Comparison of ENCODE assay signal across 1 cellular context in genomic region chr10:50392426-50392825, GRCh38.
A peak's percentile ranks its signal among the peaks of the same experiment; 100 is the strongest.
TF ChIP-seq lines count a peak whose summit lies in the region.

No MANE protein-coding gene starts in this region.

TF ChIP-seq in HepG2, 621 proteins besides CTCF, POLR2A, EP300 and RAD21 (continued from another document and continues in another):
- TF ChIP-seq, protein P1, sequence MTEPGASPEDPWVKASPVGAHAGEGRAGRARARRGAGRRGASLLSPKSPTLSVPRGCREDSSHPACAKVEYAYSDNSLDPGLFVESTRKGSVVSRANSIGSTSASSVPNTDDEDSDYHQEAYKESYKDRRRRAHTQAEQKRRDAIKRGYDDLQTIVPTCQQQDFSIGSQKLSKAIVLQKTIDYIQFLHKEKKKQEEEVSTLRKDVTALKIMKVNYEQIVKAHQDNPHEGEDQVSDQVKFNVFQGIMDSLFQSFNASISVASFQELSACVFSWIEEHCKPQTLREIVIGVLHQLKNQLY (CRISPR knock-in tag; IDR thresholded peaks at IDR 0.05) = 0 out of 2 replicates have a peak, but pooled peaks have one; percentile 46
- TF ChIP-seq FOXC1 (CRISPR knock-in tag; IDR thresholded peaks at IDR 0.05; ENCODE audit: borderline replicate concordance) = no peak
- no peak for TF ChIP-seq AHR (CRISPR knock-in tag; IDR thresholded peaks at IDR 0.05)
- TF ChIP-seq, protein P2, sequence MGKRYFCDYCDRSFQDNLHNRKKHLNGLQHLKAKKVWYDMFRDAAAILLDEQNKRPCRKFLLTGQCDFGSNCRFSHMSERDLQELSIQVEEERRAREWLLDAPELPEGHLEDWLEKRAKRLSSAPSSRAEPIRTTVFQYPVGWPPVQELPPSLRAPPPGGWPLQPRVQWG (CRISPR knock-in tag; IDR thresholded peaks at IDR 0.05; ENCODE audit: borderline replicate concordance, low read depth) = no peak
- TF ChIP-seq KAT2B (IDR thresholded peaks at IDR 0.05; ENCODE audit: borderline replicate concordance, low read depth, low read length) = no peak
- no peak for TF ChIP-seq ZNF451 (CRISPR knock-in tag; IDR thresholded peaks at IDR 0.05)
- TF ChIP-seq, protein P3, sequence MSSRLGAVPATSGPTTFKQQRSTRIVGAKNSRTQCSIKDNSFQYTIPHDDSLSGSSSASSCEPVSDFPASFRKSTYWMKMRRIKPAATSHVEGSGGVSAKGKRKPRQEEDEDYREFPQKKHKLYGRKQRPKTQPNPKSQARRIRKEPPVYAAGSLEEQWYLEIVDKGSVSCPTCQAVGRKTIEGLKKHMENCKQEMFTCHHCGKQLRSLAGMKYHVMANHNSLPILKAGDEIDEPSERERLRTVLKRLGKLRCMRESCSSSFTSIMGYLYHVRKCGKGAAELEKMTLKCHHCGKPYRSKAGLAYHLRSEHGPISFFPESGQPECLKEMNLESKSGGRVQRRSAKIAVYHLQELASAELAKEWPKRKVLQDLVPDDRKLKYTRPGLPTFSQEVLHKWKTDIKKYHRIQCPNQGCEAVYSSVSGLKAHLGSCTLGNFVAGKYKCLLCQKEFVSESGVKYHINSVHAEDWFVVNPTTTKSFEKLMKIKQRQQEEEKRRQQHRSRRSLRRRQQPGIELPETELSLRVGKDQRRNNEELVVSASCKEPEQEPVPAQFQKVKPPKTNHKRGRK (CRISPR knock-in tag; IDR thresholded peaks at IDR 0.05) = no peak
- peak; percentile 83 for TF ChIP-seq HNF4A (CRISPR knock-in tag; IDR thresholded peaks at IDR 0.05)
- peak; percentile 75 for TF ChIP-seq DPF2 (CRISPR knock-in tag; IDR thresholded peaks at IDR 0.05; ENCODE audit: borderline replicate concordance, low read depth)
- TF ChIP-seq, protein P4, sequence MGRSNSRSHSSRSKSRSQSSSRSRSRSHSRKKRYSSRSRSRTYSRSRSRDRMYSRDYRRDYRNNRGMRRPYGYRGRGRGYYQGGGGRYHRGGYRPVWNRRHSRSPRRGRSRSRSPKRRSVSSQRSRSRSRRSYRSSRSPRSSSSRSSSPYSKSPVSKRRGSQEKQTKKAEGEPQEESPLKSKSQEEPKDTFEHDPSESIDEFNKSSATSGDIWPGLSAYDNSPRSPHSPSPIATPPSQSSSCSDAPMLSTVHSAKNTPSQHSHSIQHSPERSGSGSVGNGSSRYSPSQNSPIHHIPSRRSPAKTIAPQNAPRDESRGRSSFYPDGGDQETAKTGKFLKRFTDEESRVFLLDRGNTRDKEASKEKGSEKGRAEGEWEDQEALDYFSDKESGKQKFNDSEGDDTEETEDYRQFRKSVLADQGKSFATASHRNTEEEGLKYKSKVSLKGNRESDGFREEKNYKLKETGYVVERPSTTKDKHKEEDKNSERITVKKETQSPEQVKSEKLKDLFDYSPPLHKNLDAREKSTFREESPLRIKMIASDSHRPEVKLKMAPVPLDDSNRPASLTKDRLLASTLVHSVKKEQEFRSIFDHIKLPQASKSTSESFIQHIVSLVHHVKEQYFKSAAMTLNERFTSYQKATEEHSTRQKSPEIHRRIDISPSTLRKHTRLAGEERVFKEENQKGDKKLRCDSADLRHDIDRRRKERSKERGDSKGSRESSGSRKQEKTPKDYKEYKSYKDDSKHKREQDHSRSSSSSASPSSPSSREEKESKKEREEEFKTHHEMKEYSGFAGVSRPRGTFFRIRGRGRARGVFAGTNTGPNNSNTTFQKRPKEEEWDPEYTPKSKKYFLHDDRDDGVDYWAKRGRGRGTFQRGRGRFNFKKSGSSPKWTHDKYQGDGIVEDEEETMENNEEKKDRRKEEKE (IDR thresholded peaks at IDR 0.05) = no peak
- TF ChIP-seq MAX (IDR thresholded peaks at IDR 0.05) = no peak
- TF ChIP-seq ZNF274 (CRISPR knock-in tag; IDR thresholded peaks at IDR 0.05) = no peak
- TF ChIP-seq ZNF572 (CRISPR knock-in tag; IDR thresholded peaks at IDR 0.05) = no peak
- TF ChIP-seq MBD4 (IDR thresholded peaks at IDR 0.05; ENCODE audit: borderline replicate concordance, low read length) = no peak
- TF ChIP-seq POGZ (CRISPR knock-in tag; IDR thresholded peaks at IDR 0.05) = peak; percentile 85
- TF ChIP-seq ETV5 (CRISPR knock-in tag; IDR thresholded peaks at IDR 0.05; ENCODE audit: borderline replicate concordance) = no peak; the same call in 1 of the 2 replicates
- TF ChIP-seq REL (CRISPR knock-in tag; conservative IDR thresholded peaks at IDR 0.05) = no peak
- TF ChIP-seq, protein P5, sequence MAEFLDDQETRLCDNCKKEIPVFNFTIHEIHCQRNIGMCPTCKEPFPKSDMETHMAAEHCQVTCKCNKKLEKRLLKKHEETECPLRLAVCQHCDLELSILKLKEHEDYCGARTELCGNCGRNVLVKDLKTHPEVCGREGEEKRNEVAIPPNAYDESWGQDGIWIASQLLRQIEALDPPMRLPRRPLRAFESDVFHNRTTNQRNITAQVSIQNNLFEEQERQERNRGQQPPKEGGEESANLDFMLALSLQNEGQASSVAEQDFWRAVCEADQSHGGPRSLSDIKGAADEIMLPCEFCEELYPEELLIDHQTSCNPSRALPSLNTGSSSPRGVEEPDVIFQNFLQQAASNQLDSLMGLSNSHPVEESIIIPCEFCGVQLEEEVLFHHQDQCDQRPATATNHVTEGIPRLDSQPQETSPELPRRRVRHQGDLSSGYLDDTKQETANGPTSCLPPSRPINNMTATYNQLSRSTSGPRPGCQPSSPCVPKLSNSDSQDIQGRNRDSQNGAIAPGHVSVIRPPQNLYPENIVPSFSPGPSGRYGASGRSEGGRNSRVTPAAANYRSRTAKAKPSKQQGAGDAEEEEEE (CRISPR knock-in tag; IDR thresholded peaks at IDR 0.05; ENCODE audit: borderline replicate concordance) = no peak
- no peak for TF ChIP-seq SOX13 (IDR thresholded peaks at IDR 0.05)
- peak in 1 of 2 experiments; percentile 82; a peak in 2 of 4 replicates for TF ChIP-seq SOX13 (CRISPR knock-in tag; conservative IDR thresholded peaks at IDR 0.05 in 1 of 2, IDR thresholded peaks at IDR 0.05 in 1 of 2)
- TF ChIP-seq ARNTL (CRISPR knock-in tag; IDR thresholded peaks at IDR 0.05) = no peak
- TF ChIP-seq KIAA2018 (CRISPR knock-in tag; IDR thresholded peaks at IDR 0.05; ENCODE audit: borderline replicate concordance) = no peak
- TF ChIP-seq MTA3 (CRISPR knock-in tag; IDR thresholded peaks at IDR 0.05) = no peak
- TF ChIP-seq ARID2 (CRISPR knock-in tag; IDR thresholded peaks at IDR 0.05; ENCODE audit: borderline replicate concordance) = no peak
- TF ChIP-seq ASH2L (IDR thresholded peaks at IDR 0.05; ENCODE audit: insufficient read length, low read depth, low read length) = peak; percentile 38
- TF ChIP-seq ZNF558 (CRISPR knock-in tag; IDR thresholded peaks at IDR 0.05; ENCODE audit: borderline replicate concordance) = no peak
- no peak for TF ChIP-seq RARG (CRISPR knock-in tag; IDR thresholded peaks at IDR 0.05; ENCODE audit: low read depth)
- no peak for TF ChIP-seq ZSCAN9 (CRISPR knock-in tag; IDR thresholded peaks at IDR 0.05; ENCODE audit: borderline replicate concordance)
- no peak for TF ChIP-seq CAMTA2 (CRISPR knock-in tag; IDR thresholded peaks at IDR 0.05; ENCODE audit: borderline replicate concordance)
- TF ChIP-seq ZNF678 (CRISPR knock-in tag; IDR thresholded peaks at IDR 0.05) = no peak
- no peak for TF ChIP-seq ZNF138 (CRISPR knock-in tag; IDR thresholded peaks at IDR 0.05; ENCODE audit: low read depth)
- no peak for TF ChIP-seq EED (CRISPR knock-in tag; IDR thresholded peaks at IDR 0.05)
- TF ChIP-seq, protein P6, sequence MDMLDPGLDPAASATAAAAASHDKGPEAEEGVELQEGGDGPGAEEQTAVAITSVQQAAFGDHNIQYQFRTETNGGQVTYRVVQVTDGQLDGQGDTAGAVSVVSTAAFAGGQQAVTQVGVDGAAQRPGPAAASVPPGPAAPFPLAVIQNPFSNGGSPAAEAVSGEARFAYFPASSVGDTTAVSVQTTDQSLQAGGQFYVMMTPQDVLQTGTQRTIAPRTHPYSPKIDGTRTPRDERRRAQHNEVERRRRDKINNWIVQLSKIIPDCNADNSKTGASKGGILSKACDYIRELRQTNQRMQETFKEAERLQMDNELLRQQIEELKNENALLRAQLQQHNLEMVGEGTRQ (IDR thresholded peaks at IDR 0.05; ENCODE audit: low read depth, low read length) = no peak
- TF ChIP-seq, protein P6 (CRISPR knock-in tag; IDR thresholded peaks at IDR 0.05; ENCODE audit: borderline replicate concordance) = no peak
- TF ChIP-seq SP140L (CRISPR knock-in tag; IDR thresholded peaks at IDR 0.05; ENCODE audit: borderline replicate concordance) = no peak
- TF ChIP-seq SOX6 (IDR thresholded peaks at IDR 0.05) = no peak
- TF ChIP-seq SOX6 (CRISPR knock-in tag; IDR thresholded peaks at IDR 0.05) = peak; percentile 80
- no peak for TF ChIP-seq GTF2F1 (IDR thresholded peaks at IDR 0.05; ENCODE audit: low read length)
- no peak for TF ChIP-seq ZNF33B (CRISPR knock-in tag; IDR thresholded peaks at IDR 0.05)
- TF ChIP-seq, protein P7, sequence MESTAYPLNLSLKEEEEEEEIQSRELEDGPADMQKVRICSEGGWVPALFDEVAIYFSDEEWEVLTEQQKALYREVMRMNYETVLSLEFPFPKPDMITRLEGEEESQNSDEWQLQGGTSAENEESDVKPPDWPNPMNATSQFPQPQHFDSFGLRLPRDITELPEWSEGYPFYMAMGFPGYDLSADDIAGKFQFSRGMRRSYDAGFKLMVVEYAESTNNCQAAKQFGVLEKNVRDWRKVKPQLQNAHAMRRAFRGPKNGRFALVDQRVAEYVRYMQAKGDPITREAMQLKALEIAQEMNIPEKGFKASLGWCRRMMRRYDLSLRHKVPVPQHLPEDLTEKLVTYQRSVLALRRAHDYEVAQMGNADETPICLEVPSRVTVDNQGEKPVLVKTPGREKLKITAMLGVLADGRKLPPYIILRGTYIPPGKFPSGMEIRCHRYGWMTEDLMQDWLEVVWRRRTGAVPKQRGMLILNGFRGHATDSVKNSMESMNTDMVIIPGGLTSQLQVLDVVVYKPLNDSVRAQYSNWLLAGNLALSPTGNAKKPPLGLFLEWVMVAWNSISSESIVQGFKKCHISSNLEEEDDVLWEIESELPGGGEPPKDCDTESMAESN (CRISPR knock-in tag; conservative IDR thresholded peaks at IDR 0.05) = no peak
- no peak for TF ChIP-seq ZBTB2 (CRISPR knock-in tag; IDR thresholded peaks at IDR 0.05; ENCODE audit: low read depth)
- no peak for TF ChIP-seq GATA4 (IDR thresholded peaks at IDR 0.05; ENCODE audit: borderline replicate concordance, low read depth)
- TF ChIP-seq KAT8 (CRISPR knock-in tag; IDR thresholded peaks at IDR 0.05) = 0 out of 2 replicates have a peak, but pooled peaks have one; percentile 23
